Comparison of ENCODE assay signal across 1 cellular context in genomic region chr19:47188507-47189033, GRCh38.
TF ChIP-seq lines count a peak whose summit lies in the region.

No MANE protein-coding gene starts in this region.

TF ChIP-seq in HEK293, 187 proteins besides CTCF, POLR2A, EP300 and RAD21 (continued from another document):
- no peak for TF ChIP-seq ZNF148 (tag by site-specific recombination; IDR thresholded peaks at IDR 0.05; ENCODE audit: borderline replicate concordance)
- TF ChIP-seq ZNF654 (tag by site-specific recombination; IDR thresholded peaks at IDR 0.05; ENCODE audit: low read depth): no peak
- no peak for TF ChIP-seq OSR2 (tag by site-specific recombination; IDR thresholded peaks at IDR 0.05)
TF ChIP-seq in HEK293: peak in this region for 0.
